Comparison of ENCODE assay signal across 9 cellular contexts in genomic region chr3:135503429-135504083, GRCh38.
DNase-seq lines count a peak whose midpoint lies in the region; ATAC-seq, FAIRE-seq and TF ChIP-seq lines count a peak whose summit lies in the region.
"Had no signal": no experiment of that assay in that cellular context is flagged by ENCODE, and none has a peak within 500 bp of the region (broad histone marks: within the 10 kb centered on the region; RNA-seq: fewer than 3 reads in every experiment).

No MANE protein-coding gene starts in this region.

- no peak overlapping the region for H3K4me3 ChIP-seq in Jurkat, Clone E6-1 (ENCODE audit: low read length)
- peak overlapping the region; percentile 32; the same call in 1 of the 2 replicates for H3K4me3 ChIP-seq in OCI-LY3 (ENCODE audit: low read length)
- H3K4me3 ChIP-seq in bronchial epithelial cell (ENCODE audit: low read depth, low read length) = no peak overlapping the region
- no peak overlapping the region for H3K4me3 ChIP-seq in keratinocyte (ENCODE audit: control insufficient read depth in 2 of 3, extremely low read depth in 1 of 3, insufficient read depth in 2 of 3, low read depth in 1 of 3, low read length in 3 of 3)
- no peak overlapping the region for H3K4me3 ChIP-seq in ascending aorta

- H3K4me2 ChIP-seq in OCI-LY3 (ENCODE audit: low read length) (peak overlapping the region; percentile 64), keratinocyte (ENCODE audit: control insufficient read depth, extremely low read depth, insufficient read depth, low read depth, low read length) (no peak overlapping the region)

- peaks cover 72% of the 10 kb centered on the region for H3K27me3 ChIP-seq in OCI-LY3 (ENCODE audit: low read depth, low read length)
- no peaks in the 10 kb centered on the region for H3K27me3 ChIP-seq in bronchial epithelial cell (ENCODE audit: control insufficient read depth, insufficient read depth, low read length)
- peaks cover 4% of the 10 kb centered on the region for H3K27me3 ChIP-seq in keratinocyte (ENCODE audit: control insufficient read depth, extremely low read depth, insufficient read depth, low read length)
- no peaks in the 10 kb centered on the region for H3K27me3 ChIP-seq in ascending aorta

- H3K36me3 ChIP-seq in OCI-LY3 (replicated peaks; ENCODE audit: low read depth, low read length) (no peaks in the 10 kb centered on the region), bronchial epithelial cell (ENCODE audit: control insufficient read depth, insufficient read depth, low read length) (no peaks in the 10 kb centered on the region), keratinocyte (ENCODE audit: control insufficient read depth in 2 of 2, extremely low read depth in 1 of 2, insufficient read depth in 2 of 2, low read length in 2 of 2) (no peaks in the 10 kb centered on the region), ascending aorta (no peaks in the 10 kb centered on the region)

- FAIRE-seq in bronchial epithelial cell (lab: Jason Lieb, UNC) = no peak
- no peak for FAIRE-seq in keratinocyte (lab: Jason Lieb, UNC)

- no peaks in the 10 kb centered on the region for H3K79me2 ChIP-seq in OCI-LY3 (ENCODE audit: low read length)
- H3K79me2 ChIP-seq in keratinocyte (ENCODE audit: control insufficient read depth, insufficient read depth, low read length) = no peaks in the 10 kb centered on the region

- H3K9me3 ChIP-seq in OCI-LY3 (ENCODE audit: insufficient read depth, low read length) = no peaks in the 10 kb centered on the region
- no peaks in the 10 kb centered on the region for H3K9me3 ChIP-seq in keratinocyte (ENCODE audit: control insufficient read depth, low read depth, low read length)
- no peaks in the 10 kb centered on the region for H3K9me3 ChIP-seq in ascending aorta

- no peaks in the 10 kb centered on the region for H3K9me1 ChIP-seq in keratinocyte (ENCODE audit: control insufficient read depth, extremely low read depth, insufficient read depth, low read length)

- H3K27ac ChIP-seq in OCI-LY3 (ENCODE audit: low read length) (no peak overlapping the region), keratinocyte (ENCODE audit: control insufficient read depth, insufficient read depth, low read length) (no peak overlapping the region), substantia nigra (ENCODE audit: low read depth, low read length, poor library complexity, severe bottlenecking) (no peak overlapping the region), ascending aorta (no peak overlapping the region)

- intact Hi-C loops in ascending aorta (cut with DNase I) = no loop called here

- dilution Hi-C loops in keratinocyte (cut with MboI; ENCODE audit: extremely low pct_ligation_motif_present, low sequenced_read_pairs) = no loop called here

- H2AFZ ChIP-seq in OCI-LY3 (ENCODE audit: low read depth, low read length) (no peak overlapping the region), keratinocyte (ENCODE audit: control insufficient read depth, low read length) (no peak overlapping the region)

- TF ChIP-seq CTCF in OCI-LY3 (IDR thresholded peaks at IDR 0.05; ENCODE audit: low read depth, low read length) (peak; percentile 87), bronchial epithelial cell (IDR thresholded peaks at IDR 0.05; ENCODE audit: insufficient read depth, low read length, severe bottlenecking) (peak; percentile 76), keratinocyte (optimal IDR thresholded peaks at IDR 0.05 in 1 of 3, IDR thresholded peaks at IDR 0.05 in 1 of 3, conservative IDR thresholded peaks at IDR 0.05 in 1 of 3; ENCODE audit: extremely low read depth in 1 of 3, insufficient read depth in 2 of 3, low read length in 3 of 3) (peak; percentile 81 to 83 (median 83)), ascending aorta (IDR thresholded peaks at IDR 0.05) (peak in 1 of 3 experiments; percentile 42)

- H3K9ac ChIP-seq in OCI-LY3 (ENCODE audit: low read length) = no peak overlapping the region
- no peak overlapping the region for H3K9ac ChIP-seq in keratinocyte (ENCODE audit: control insufficient read depth, extremely low read depth, insufficient read depth, low read length)

- peak; percentile 68 for DNase-seq in EH (ENCODE audit: low read depth)
- peak; percentile 21 for DNase-seq in Jurkat, Clone E6-1 (ENCODE audit: low read depth, low spot score)
- peak; percentile 55 for DNase-seq in bronchial epithelial cell (ENCODE audit: low read depth)
- peak; percentile 5 for DNase-seq in keratinocyte (ENCODE audit: low read depth, low spot score)
- DNase-seq in substantia nigra (lab: John Stamatoyannopoulos, UW) = peak in 45 of 49 donors; percentile 1 to 75 (median 45)
- DNase-seq in ascending aorta (ENCODE audit: low spot score in 2 of 2) = no peak

- H3K4me1 ChIP-seq in OCI-LY3 (ENCODE audit: low read length) (peaks cover 10% of the 10 kb centered on the region), keratinocyte (ENCODE audit: control insufficient read depth, extremely low read depth, insufficient read depth, low read length) (no peaks in the 10 kb centered on the region), ascending aorta (no peaks in the 10 kb centered on the region)

- H4K20me1 ChIP-seq in OCI-LY3 (ENCODE audit: insufficient read depth, low read length) = no peaks in the 10 kb centered on the region
- no peaks in the 10 kb centered on the region for H4K20me1 ChIP-seq in keratinocyte (ENCODE audit: control insufficient read depth, extremely low read depth, insufficient read depth, low read length)

- peak; percentile 67 for ATAC-seq in GM21367 (IDR thresholded peaks at IDR 0.05; ENCODE audit: unreplicated experiment)
- ATAC-seq: activated naive CD4-positive, alpha-beta T cell treated with anti-CD3 and anti-CD28 coated beads, Interleukin-2, amount 50 U/mL, for 72 hours had no signal

Comparison
In these comparisons a context has a peak if more than half of its experiments do, and no peak if none do; other contexts are left out.
1. DNase-seq: peak in EH (single experiment), Jurkat, Clone E6-1 (single experiment), bronchial epithelial cell (single experiment), keratinocyte (single experiment) and substantia nigra (45 of 49); none in ascending aorta (0 of 2).